ENCODE assay signal across 12 cellular contexts in genomic region chr17:41910701-41911391, GRCh38. TPM values are rescaled to one million over a fixed set of nuclear protein-coding genes. Genes with fewer than 3 reads are reported as not detected.
A peak's percentile ranks its signal among the peaks of the same experiment; 100 is the strongest.
DNase-seq lines count a peak whose midpoint lies in the region; ATAC-seq and TF ChIP-seq lines count a peak whose summit lies in the region.
"Had no signal": no experiment of that assay in that cellular context is flagged by ENCODE, and none has a peak within 500 bp of the region (broad histone marks: within the 10 kb centered on the region; RNA-seq: fewer than 3 reads in every experiment).

No MANE protein-coding gene starts in this region.

- in situ Hi-C loops in astrocyte of the spinal cord (cut with HindIII; ENCODE audit: low sequenced_read_pairs), result no loop called here
- in situ Hi-C loops in GM13976 (cut with MboI; ENCODE audit: low sequenced_read_pairs, unreplicated experiment), result no loop called here

- DNase-seq in AG04449 (ENCODE audit: low read depth, low spot score) (peak; percentile 93), HFFc6 (peak; percentile 99), astrocyte of the spinal cord (ENCODE audit: low read depth, low spot score) (peak; percentile 99), islet precursor cell (peak; percentile 92), HUDEP-2 (lab: John Stamatoyannopoulos, UW; ENCODE audit: unreplicated experiment in 76 of 76) (no peak), GM13976 (ENCODE audit: low spot score) (no peak), Right ventricle myocardium superior (no peak)
- DNase-seq: activated B cell treated with CpG ODN at 0.5 μM for 24 hours; stimulated activated CD4-positive, alpha-beta T cell treated with anti-CD3 and anti-CD28 coated beads, Interleukin-1b, Interleukin-23, amount 100 ng/mL, for 48 hours had no signal

- H3K4me3 ChIP-seq in AG04449 (ENCODE audit: low read depth, low read length) (no peak overlapping the region), astrocyte of the spinal cord (ENCODE audit: low read depth, low read length) (no peak overlapping the region)

- CTCF ChIA-PET in AG04449 (lab: Yijun Ruan, JAX), result interaction anchor here (0.7 to 2.0 kb wide), 5 partner anchors 16 to 206 kb away, joined by 3 to 6 read pairs (median 3); no protein-coding TSS in a partner anchor

- ATAC-seq in GM19397 (IDR thresholded peaks at IDR 0.05; ENCODE audit: unreplicated experiment) (no peak), Right ventricle myocardium superior (ENCODE audit: poor library complexity) (no peak)
- ATAC-seq: natural killer cell treated with Interleukin-12 subunit alpha and Interleukin-12 subunit beta and Interleukin-15 and Interleukin-18, amount 100 ng/mL, for 72 hours; Panc1 had no signal

- no peaks in the 10 kb centered on the region for H3K9me3 Mint-ChIP-seq in HFFc6
- H3K9me3 Mint-ChIP-seq: activated B cell treated with CpG ODN at 0.5 μM for 24 hours; natural killer cell treated with Interleukin-12 subunit alpha and Interleukin-12 subunit beta and Interleukin-15 and Interleukin-18, amount 100 ng/mL, for 72 hours had no signal

- peak overlapping the region; percentile 66 for H3K4me3 Mint-ChIP-seq in HFFc6
- H3K4me3 Mint-ChIP-seq: activated B cell treated with CpG ODN at 0.5 μM for 24 hours; natural killer cell treated with Interleukin-12 subunit alpha and Interleukin-12 subunit beta and Interleukin-15 and Interleukin-18, amount 100 ng/mL, for 72 hours had no signal

- peaks cover under 1% of the 10 kb centered on the region for H3K27me3 Mint-ChIP-seq in HFFc6 (ENCODE audit: insufficient read depth)
- H3K27me3 Mint-ChIP-seq: activated B cell treated with CpG ODN at 0.5 μM for 24 hours; natural killer cell treated with Interleukin-12 subunit alpha and Interleukin-12 subunit beta and Interleukin-15 and Interleukin-18, amount 100 ng/mL, for 72 hours had no signal

- H3K4me1 Mint-ChIP-seq in HFFc6 (ENCODE audit: low read depth), result peaks cover 89% of the 10 kb centered on the region

- peak overlapping the region; percentile 96 for H3K27ac Mint-ChIP-seq in HFFc6
- H3K27ac Mint-ChIP-seq: activated B cell treated with CpG ODN at 0.5 μM for 24 hours; natural killer cell treated with Interleukin-12 subunit alpha and Interleukin-12 subunit beta and Interleukin-15 and Interleukin-18, amount 100 ng/mL, for 72 hours had no signal

- intact Hi-C loops in Right ventricle myocardium superior (cut with DNase I), result no loop called here

- TF ChIP-seq CTCF in AG04449 (IDR thresholded peaks at IDR 0.05; ENCODE audit: insufficient read depth, low read length, missing control alignments) (peak; percentile 7), HFFc6 (IDR thresholded peaks at IDR 0.05) (peak; percentile 20; the same call in 1 of the 2 replicates), astrocyte of the spinal cord (IDR thresholded peaks at IDR 0.05; ENCODE audit: low read depth, low read length) (no peak), GM13976 (IDR thresholded peaks at IDR 0.05; ENCODE audit: borderline replicate concordance, control extremely low read depth, extremely low read depth, insufficient read depth, missing control alignments) (no peak)

- H3K36me3 Mint-ChIP-seq in HFFc6 (ENCODE audit: low read depth), result peaks cover 58% of the 10 kb centered on the region

- POLR2A ChIA-PET in AG04449 (lab: Yijun Ruan, JAX), result interaction anchor here (0.7 to 2.4 kb wide), 6 partner anchors 8 to 243 kb away, joined by 3 to 21 read pairs (median 4); partner anchors contain the start of genes ACLY and CNP

RNA-seq across cellular contexts. Expression of gene ACLY, which starts 7.9 kb away (rescaled TPM):
- total RNA-seq in HFFc6 (2021; fragmentation: NEBNext Ultra II Directional; extraction: Animal tissue kit (Norgen Biotek cat#: 25700)), result 100 to 1,000 TPM; 254 to 315 (median 279) TPM
- total RNA-seq in Right ventricle myocardium superior, result 24.0 TPM

RNA-seq across cellular contexts. Expression of gene ODAD4, which starts 19.6 kb away (rescaled TPM):
- 1 to 10 TPM in 3 of 6 experiments, under 1 TPM in 3; 0.74 to 1.8 (median 0.97) TPM for total RNA-seq in HFFc6 (2021; fragmentation: NEBNext Ultra II Directional; extraction: Animal tissue kit (Norgen Biotek cat#: 25700))
- 0.75 TPM for total RNA-seq in Right ventricle myocardium superior

RNA-seq across cellular contexts. Expression of gene KLHL11, which starts 45.6 kb away (rescaled TPM):
- 10 to 100 TPM; 13.4 to 16.2 (median 15.7) TPM for total RNA-seq in HFFc6 (2021; fragmentation: NEBNext Ultra II Directional; extraction: Animal tissue kit (Norgen Biotek cat#: 25700))
- 3.0 TPM for total RNA-seq in Right ventricle myocardium superior

RNA-seq across cellular contexts. Expression of gene CNP, which starts 55.7 kb away (rescaled TPM):
- total RNA-seq in HFFc6 (2021; fragmentation: NEBNext Ultra II Directional; extraction: Animal tissue kit (Norgen Biotek cat#: 25700)), result 100 to 1,000 TPM; 105 to 118 (median 111) TPM
- 23.0 TPM for total RNA-seq in Right ventricle myocardium superior

Comparison
In these comparisons a context has a peak if more than half of its experiments do, and no peak if none do; other contexts are left out.
1. DNase-seq: peak in AG04449 (single experiment), HFFc6 (single experiment), astrocyte of the spinal cord (single experiment) and islet precursor cell (single experiment); none in HUDEP-2 (0 of 76), GM13976 (single experiment) and Right ventricle myocardium superior (single experiment).
2. CTCF ChIP-seq: peak in AG04449 (single experiment) and HFFc6 (single experiment); none in astrocyte of the spinal cord (single experiment) and GM13976 (single experiment).
3. RNA of gene ACLY, which starts 7.9 kb away (total RNA-seq): 254 to 315 TPM in HFFc6; 24.0 TPM in Right ventricle myocardium superior (single experiment); every median in the first group is over 10 times any median in the second.